ENCODE assay signal across 24 cellular contexts in genomic region chr5:142465476-142465875, GRCh38.
DNase-seq lines count a peak whose midpoint lies in the region; ATAC-seq and TF ChIP-seq lines count a peak whose summit lies in the region.
"Had no signal": no experiment of that assay in that cellular context is flagged by ENCODE, and none has a peak within 500 bp of the region (broad histone marks: within the 10 kb centered on the region; RNA-seq: fewer than 3 reads in every experiment).

No MANE protein-coding gene starts in this region.

- no peak overlapping the region for H3K4me2 ChIP-seq in Loucy (ENCODE audit: low read depth, low read length, poor library complexity, severe bottlenecking)

- H3K4me3 ChIP-seq in ACC112 (ENCODE audit: low read depth, low read length) (no peak overlapping the region), Loucy (ENCODE audit: low read length, poor library complexity, severe bottlenecking) (no peak overlapping the region)
- H3K4me3 ChIP-seq: SK-N-MC had no signal

- H3K9me3 Mint-ChIP-seq in brain = peaks cover 0 to 9% (median 3%) of the 10 kb centered on the region in 5 experiments
- H3K9me3 Mint-ChIP-seq in mesothelial cell of epicardium = peaks cover 5% of the 10 kb centered on the region
- H3K9me3 Mint-ChIP-seq: CD14-positive monocyte had no signal

- H3K36me3 ChIP-seq in ACC112 (ENCODE audit: insufficient read depth, low read length) = no peaks in the 10 kb centered on the region
- H3K36me3 ChIP-seq in Loucy (ENCODE audit: insufficient read depth, low read length) = no peaks in the 10 kb centered on the region
- H3K36me3 ChIP-seq: BE2C had no signal

- H3K79me2 ChIP-seq in ACC112 (ENCODE audit: control insufficient read depth, insufficient read depth, low read length, unreplicated experiment) = no peaks in the 10 kb centered on the region
- H3K79me2 ChIP-seq in Loucy (ENCODE audit: insufficient read depth, low read length) = no peaks in the 10 kb centered on the region

- H3K27me3 Mint-ChIP-seq in brain = peaks cover 6% of the 10 kb centered on the region
- H3K27me3 Mint-ChIP-seq in mesothelial cell of epicardium (ENCODE audit: low read depth) = no peaks in the 10 kb centered on the region

- H3F3A ChIP-seq in Loucy (ENCODE audit: low read depth) = no peaks in the 10 kb centered on the region

- no peaks in the 10 kb centered on the region for H3K27me3 ChIP-seq in ACC112 (ENCODE audit: insufficient read depth, low read length)
- no peaks in the 10 kb centered on the region for H3K27me3 ChIP-seq in Loucy (ENCODE audit: insufficient read depth, low read length, poor library complexity, severe bottlenecking)
- H3K27me3 ChIP-seq: BE2C had no signal

- peaks cover 19% of the 10 kb centered on the region for H3K36me3 Mint-ChIP-seq in brain
- peaks cover 1% of the 10 kb centered on the region for H3K36me3 Mint-ChIP-seq in mesothelial cell of epicardium
- H3K36me3 Mint-ChIP-seq: CD14-positive monocyte; CD8-positive, alpha-beta memory T cell had no signal

- DNase-seq in mesothelial cell of epicardium (ENCODE audit: low spot score in 2 of 2, unreplicated experiment in 2 of 2) (no peak), posterior cingulate gyrus (no peak), DMS 273 treated with DMSO at 0.1 percent for 48 hours (lab: John Stamatoyannopoulos, UW) (no peak)
- DNase-seq: ACHN; BE2C; CD8-positive, alpha-beta memory T cell; DND-41; GOT3; Karpas-422; NCI-H1105 treated with DMSO at 0.1 percent for 48 hours; NCI-H146; NCI-H1930; NCI-H2107; NCI-H524 treated with DMSO at 0.1 percent for 48 hours; NCI-H774; SIG-M5 had no signal

- ATAC-seq in GM21390 (IDR thresholded peaks at IDR 0.05; ENCODE audit: unreplicated experiment) = no peak
- ATAC-seq: HCT116 had no signal

- H3K4me1 Mint-ChIP-seq in brain = peaks cover 33% of the 10 kb centered on the region
- peaks cover 18% of the 10 kb centered on the region for H3K4me1 Mint-ChIP-seq in mesothelial cell of epicardium
- H3K4me1 Mint-ChIP-seq: CD14-positive monocyte; CD8-positive, alpha-beta memory T cell had no signal

- H3K9me2 ChIP-seq in Loucy (replicated peaks; ENCODE audit: low read depth, low read length) = no peaks in the 10 kb centered on the region

- H3K27ac Mint-ChIP-seq in brain (peak overlapping the region in 4 of 5 experiments; percentile 8 to 95 (median 52)), mesothelial cell of epicardium (peak overlapping the region; percentile 47)
- H3K27ac Mint-ChIP-seq: CD14-positive monocyte; CD8-positive, alpha-beta memory T cell had no signal

- no peak overlapping the region for H3K4me3 Mint-ChIP-seq in brain
- no peak overlapping the region for H3K4me3 Mint-ChIP-seq in mesothelial cell of epicardium
- H3K4me3 Mint-ChIP-seq: CD14-positive monocyte; CD8-positive, alpha-beta memory T cell had no signal

- H3K9ac ChIP-seq in Loucy (ENCODE audit: low read depth, low read length, poor library complexity, severe bottlenecking) = no peak overlapping the region

- H3K4me1 ChIP-seq in ACC112 (ENCODE audit: control insufficient read depth, insufficient read depth, low read length, unreplicated experiment) (peaks cover 18% of the 10 kb centered on the region), Loucy (ENCODE audit: insufficient read depth, low read length, poor library complexity, severe bottlenecking) (peaks cover 14% of the 10 kb centered on the region)
- H3K4me1 ChIP-seq: BE2C had no signal

- TF ChIP-seq CTCF in Loucy (conservative IDR thresholded peaks at IDR 0.05; ENCODE audit: low read length) = no peak
- no peak for TF ChIP-seq CTCF in brain (conservative IDR thresholded peaks at IDR 0.05)
- TF ChIP-seq CTCF in mesothelial cell of epicardium (IDR thresholded peaks at IDR 0.05; ENCODE audit: unreplicated experiment) = no peak

- intact Hi-C loops in posterior cingulate gyrus (cut with DNase I) = no loop called here

- H4K20me1 ChIP-seq in Loucy (ENCODE audit: insufficient read depth, low read length, poor library complexity, severe bottlenecking) = no peaks in the 10 kb centered on the region

- no peaks in the 10 kb centered on the region for H3K9me3 ChIP-seq in Loucy (ENCODE audit: insufficient read depth, low read depth, low read length)
- H3K9me3 ChIP-seq: BE2C had no signal

- H3K27ac ChIP-seq in ACC112 (ENCODE audit: low read depth, low read length) = peak overlapping the region; percentile 67; the same call in 1 of the 2 replicates
- H3K27ac ChIP-seq: 22Rv1, SK-N-MC had no signal

- H2AFZ ChIP-seq in ACC112 (ENCODE audit: low read length, unreplicated experiment) = peak overlapping the region; percentile 30
- 0 out of 2 replicates have a peak overlapping the region, but pooled peaks have one; percentile 16 for H2AFZ ChIP-seq in Loucy (ENCODE audit: low read length)
